Comparison of ENCODE assay signal across 14 cellular contexts in the genomic region with DNA sequence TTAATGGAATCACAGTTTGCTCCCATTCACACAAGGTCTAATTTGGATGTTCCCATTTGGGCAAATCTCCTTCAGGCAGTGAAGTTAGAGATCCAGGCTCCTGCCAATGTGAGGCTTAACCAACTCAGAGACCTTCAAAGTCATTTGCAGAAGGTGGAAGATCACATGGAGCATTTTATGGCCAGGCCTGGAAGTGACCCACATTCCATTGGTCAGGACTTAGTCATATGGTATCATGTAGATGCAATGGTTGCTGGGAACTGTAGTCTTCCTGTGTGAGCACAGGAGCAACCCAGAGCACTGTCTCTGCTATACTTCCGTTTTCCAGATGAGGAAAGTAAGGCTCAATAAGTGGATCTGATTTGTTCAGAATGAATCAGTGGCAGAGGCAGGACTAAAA.
DNase-seq lines count a peak whose midpoint lies in the region; ATAC-seq and TF ChIP-seq lines count a peak whose summit lies in the region.
"Had no signal": no experiment of that assay in that cellular context is flagged by ENCODE, and none has a peak within 500 bp of the region (broad histone marks: within the 10 kb centered on the region; RNA-seq: fewer than 3 reads in every experiment).

No MANE protein-coding gene starts in this region.

- no peak overlapping the region for H3K4me3 ChIP-seq in tibial nerve
- H3K4me3 ChIP-seq: upper lobe of left lung had no signal

- no peak for TF ChIP-seq CTCF in tibial nerve (IDR thresholded peaks at IDR 0.05)

- DNase-seq in DMS53 (lab: John Stamatoyannopoulos, UW) (peak; percentile 23), DMS53 treated with DMSO at 0.1 percent for 48 hours (lab: John Stamatoyannopoulos, UW; ENCODE audit: unreplicated experiment) (no peak), RKO (ENCODE audit: low spot score) (peak; percentile 52), left kidney (ENCODE audit: low read depth, low spot score) (peak; percentile 32), dermis blood vessel endothelial cell (no peak), tibial nerve (ENCODE audit: low spot score in 2 of 2) (no peak), NCI-H1092 (lab: John Stamatoyannopoulos, UW) (no peak)
- DNase-seq: activated CD4-positive, alpha-beta T cell treated with anti-CD3 and anti-CD28 coated beads for 4 hours; activated T-cell treated with anti-CD3 and anti-CD28 coated beads, Interleukin-2, amount 50 U/mL, for 72 hours; anterior cingulate cortex; NCI-H524; SW 1271; upper lobe of left lung had no signal

- peak; percentile 46 for ATAC-seq in HG03175 (IDR thresholded peaks at IDR 0.05; ENCODE audit: unreplicated experiment)
- ATAC-seq: activated T-cell treated with anti-CD3 and anti-CD28 coated beads, Interleukin-2, amount 50 U/mL, for 72 hours had no signal

- 83 to 88% methylated on average over 1 of the region's 1 CpG for WGBS in tibial nerve, 2 donors

- no peaks in the 10 kb centered on the region for H3K27me3 ChIP-seq in tibial nerve
- H3K27me3 ChIP-seq: upper lobe of left lung had no signal

- no peak overlapping the region for H3K27ac ChIP-seq in tibial nerve
- H3K27ac ChIP-seq: upper lobe of left lung had no signal

- peaks cover 0 to 3% (median 0%) of the 10 kb centered on the region in 4 donors for H3K9me3 ChIP-seq in tibial nerve
- H3K9me3 ChIP-seq: upper lobe of left lung had no signal

- no peaks in the 10 kb centered on the region for H3K4me1 ChIP-seq in tibial nerve
- H3K4me1 ChIP-seq: upper lobe of left lung had no signal

- no peak for TF ChIP-seq EP300 in tibial nerve (IDR thresholded peaks at IDR 0.05)

- H3K36me3 ChIP-seq in tibial nerve = no peaks in the 10 kb centered on the region
- H3K36me3 ChIP-seq: upper lobe of left lung had no signal

- TF ChIP-seq POLR2A in tibial nerve (IDR thresholded peaks at IDR 0.05) = no peak

Comparison
In these comparisons a context has a peak if more than half of its experiments do, and no peak if none do; other contexts are left out.
1. DNase-seq: peak in DMS53 (single experiment), RKO (single experiment) and left kidney (single experiment); none in DMS53 treated with DMSO at 0.1 percent for 48 hours (single experiment), dermis blood vessel endothelial cell (single experiment), tibial nerve (0 of 2) and NCI-H1092 (single experiment).